In genomic region chr15:35182841-35183479, GRCh38 we compare ENCODE assay signal across 9 cellular contexts.
A peak's percentile ranks its signal among the peaks of the same experiment; 100 is the strongest.
DNase-seq lines count a peak whose midpoint lies in the region; ATAC-seq and TF ChIP-seq lines count a peak whose summit lies in the region.
"Had no signal": no experiment of that assay in that cellular context is flagged by ENCODE, and none has a peak within 500 bp of the region (broad histone marks: within the 10 kb centered on the region; RNA-seq: fewer than 3 reads in every experiment).

No MANE protein-coding gene starts in this region.

- H3K9me3 Mint-ChIP-seq in nephron progenitor cell, result peaks cover 4% of the 10 kb centered on the region

- no peak overlapping the region for H3K4me3 Mint-ChIP-seq in nephron progenitor cell

- DNase-seq in cerebellar cortex (ENCODE audit: low spot score) (peak; percentile 82), NCI-H2171 treated with DMSO at 0.1 percent for 48 hours (lab: John Stamatoyannopoulos, UW) (no peak), nephron progenitor cell (no peak)
- no peak for DNase-seq in activated T-cell treated with anti-CD3 and anti-CD28 coated beads, Interleukin-2, amount 50 U/mL, for 48 hours
- DNase-seq: RPMI8226 had no signal

- H3K4me1 Mint-ChIP-seq in nephron progenitor cell, result no peaks in the 10 kb centered on the region

- H3K36me3 Mint-ChIP-seq in nephron progenitor cell (ENCODE audit: low read depth), result no peaks in the 10 kb centered on the region

- ATAC-seq in GM18508 (IDR thresholded peaks at IDR 0.05; ENCODE audit: insufficient read depth, unreplicated experiment) (peak; percentile 79), GM21723 (IDR thresholded peaks at IDR 0.05; ENCODE audit: unreplicated experiment) (peak; percentile 67), HG03442 (IDR thresholded peaks at IDR 0.05; ENCODE audit: unreplicated experiment) (peak; percentile 65), SK-N-SH treated with all-trans-retinoic acid at 6 μM for 48 hours (no peak)

- no peak for TF ChIP-seq CTCF in nephron progenitor cell (IDR thresholded peaks at IDR 0.05)

- H3K27me3 Mint-ChIP-seq in nephron progenitor cell (ENCODE audit: low read depth, poor library complexity), result no peaks in the 10 kb centered on the region

- no peak overlapping the region for H3K27ac Mint-ChIP-seq in nephron progenitor cell

TF ChIP-seq in SK-N-SH treated with all-trans-retinoic acid at 6 μM for 48 hours, 23 proteins besides CTCF, POLR2A, EP300 and RAD21:
- TF ChIP-seq TSHZ2 (CRISPR knock-in tag; IDR thresholded peaks at IDR 0.05), result no peak
- TF ChIP-seq POU6F1 (CRISPR knock-in tag; IDR thresholded peaks at IDR 0.05; ENCODE audit: borderline replicate concordance, low read depth), result no peak
- TF ChIP-seq CSRNP3 (CRISPR knock-in tag; IDR thresholded peaks at IDR 0.05), result no peak
- TF ChIP-seq BACH2 (CRISPR knock-in tag; IDR thresholded peaks at IDR 0.05; ENCODE audit: borderline replicate concordance), result no peak
- TF ChIP-seq ARNTL (CRISPR knock-in tag; IDR thresholded peaks at IDR 0.05; ENCODE audit: borderline replicate concordance, low read depth), result no peak
TF ChIP-seq in SK-N-SH treated with all-trans-retinoic acid at 6 μM for 48 hours: peak in this region for 0.
